18 cellular contexts compared by ENCODE assay signal in the genomic region with DNA sequence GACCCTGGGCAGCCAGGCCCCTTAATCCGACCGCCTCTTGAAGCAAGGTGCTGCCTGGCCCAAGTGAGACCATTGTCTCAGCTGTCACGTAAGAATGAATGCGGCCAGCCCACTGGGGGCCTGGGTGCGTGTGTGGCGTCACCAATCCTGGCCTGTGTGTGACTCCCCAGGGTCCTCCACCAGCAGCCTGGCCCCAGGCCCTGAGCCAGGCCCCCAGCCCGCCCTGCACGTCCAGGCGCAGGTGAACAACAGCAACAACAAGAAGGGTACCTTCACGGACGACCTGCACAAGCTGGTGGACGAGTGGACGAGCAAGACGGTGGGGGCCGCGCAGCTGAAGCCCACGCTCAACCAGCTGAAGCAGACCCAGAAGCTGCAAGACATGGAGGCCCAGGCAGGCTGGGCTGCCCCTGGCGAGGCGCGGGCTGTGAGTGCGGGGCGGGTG.
DNase-seq lines count a peak whose midpoint lies in the region; ATAC-seq, FAIRE-seq and TF ChIP-seq lines count a peak whose summit lies in the region.
"Had no signal": no experiment of that assay in that cellular context is flagged by ENCODE, and none has a peak within 500 bp of the region (broad histone marks: within the 10 kb centered on the region; RNA-seq: fewer than 3 reads in every experiment).

No MANE protein-coding gene starts in this region.

- ATAC-seq in HepG2: no peak

- TF ChIP-seq CTCF in HepG2 (CRISPR knock-in tag; IDR thresholded peaks at IDR 0.05) (no peak), sigmoid colon (IDR thresholded peaks at IDR 0.05) (no peak)

- no TSS peak for BruUV-seq in HepG2 (replicated peaks; lab: Mats Ljungman, UMichigan)

- no peak overlapping the region for H3K27ac Mint-ChIP-seq in activated CD4-positive, alpha-beta memory T cell treated with anti-CD3 and anti-CD28 coated beads for 36 hours

- no peaks in the 10 kb centered on the region for H3K9me2 ChIP-seq in Karpas-422 (replicated peaks; ENCODE audit: insufficient read depth, low read length)

- 100% methylated on average over 12 of the region's 22 CpGs for WGBS in HepG2 (ENCODE audit: low lambda C conversion rate)
- WGBS in sigmoid colon, 2 donors: 94 to 95% methylated on average over 22 of the region's 22 CpGs

- H2AFZ ChIP-seq in HepG2 (ENCODE audit: low read length) (no peak overlapping the region), Karpas-422 (ENCODE audit: low read length) (no peak overlapping the region)

- H4K20me1 ChIP-seq in HepG2 (ENCODE audit: insufficient read depth, low read length): no peaks in the 10 kb centered on the region
- H4K20me1 ChIP-seq in Karpas-422 (ENCODE audit: insufficient read depth, low read depth, low read length): no peaks in the 10 kb centered on the region

- H3K4me2 ChIP-seq in HepG2 (ENCODE audit: low read depth, low read length) (no peak overlapping the region), Karpas-422 (ENCODE audit: low read depth, low read length, poor library complexity, severe bottlenecking) (no peak overlapping the region)
- H3K4me2 ChIP-seq: KMS-11 had no signal

- no peak for FAIRE-seq in HepG2 (lab: Jason Lieb, UNC)
- FAIRE-seq: GM12891, GM18507 had no signal

- no peaks in the 10 kb centered on the region for H3K4me1 Mint-ChIP-seq in activated CD4-positive, alpha-beta memory T cell treated with anti-CD3 and anti-CD28 coated beads for 36 hours (ENCODE audit: low read depth)

- no peaks in the 10 kb centered on the region for H3K9me3 ChIP-seq in HepG2 (ENCODE audit: low read length)
- H3K9me3 ChIP-seq in sigmoid colon: no peaks in the 10 kb centered on the region
- H3K9me3 ChIP-seq in Karpas-422 (ENCODE audit: low read length): no peaks in the 10 kb centered on the region

- H3K27me3 ChIP-seq in HepG2 (ENCODE audit: control insufficient read depth in 1 of 2, insufficient read depth in 2 of 2, low read length in 2 of 2) (no peaks in the 10 kb centered on the region), sigmoid colon (no peaks in the 10 kb centered on the region), Karpas-422 (ENCODE audit: low read length) (no peaks in the 10 kb centered on the region)

- H3K36me3 ChIP-seq in HepG2 (replicated peaks in 1 of 2; ENCODE audit: control insufficient read depth in 1 of 2, insufficient read depth in 2 of 2, low read length in 2 of 2): peaks cover 0 to 4% of the 10 kb centered on the region in 2 experiments; a peak in 3 of 5 replicates
- peaks cover 0 to 18% (median 3%) of the 10 kb centered on the region in 4 donors for H3K36me3 ChIP-seq in sigmoid colon
- H3K36me3 ChIP-seq in Karpas-422 (ENCODE audit: insufficient read depth, low read length): no peaks in the 10 kb centered on the region

- H3K79me2 ChIP-seq in HepG2 (ENCODE audit: insufficient read depth, low read length) (no peaks in the 10 kb centered on the region), Karpas-422 (ENCODE audit: low read length) (no peaks in the 10 kb centered on the region)

- intact Hi-C loops in activated CD4-positive, alpha-beta memory T cell treated with anti-CD3 and anti-CD28 coated beads for 36 hours (cut with micrococcal nuclease): no loop called here
- intact Hi-C loops in HepG2 (cut with micrococcal nuclease; ENCODE audit: unreplicated experiment) (no loop called here), sigmoid colon (cut with DNase I) (loop anchor here (5.0 kb wide), 1 partner anchor 259 kb away; no protein-coding TSS in a partner anchor)

- TF ChIP-seq EP300 in HepG2 (IDR thresholded peaks at IDR 0.05; ENCODE audit: low read depth in 2 of 2, low read length in 2 of 2) (no peak), HepG2 (CRISPR knock-in tag; IDR thresholded peaks at IDR 0.05; ENCODE audit: borderline replicate concordance) (no peak), sigmoid colon (IDR thresholded peaks at IDR 0.05) (no peak)

- in situ Hi-C loops in HepG2 (cut with HindIII; ENCODE audit: extremely low pct_ligation_motif_present, low pct_unique_long_range_greater_than_20kb): loop anchor here (10.0 kb wide), 1 partner anchor 53 kb away; no protein-coding TSS in a partner anchor

- H3K4me3 ChIP-seq in HepG2 (replicated peaks in 1 of 3; ENCODE audit: insufficient read depth in 1 of 3, low read depth in 2 of 3, low read length in 3 of 3): no peak overlapping the region
- H3K4me3 ChIP-seq in sigmoid colon: no peak overlapping the region
- H3K4me3 ChIP-seq in Karpas-422 (ENCODE audit: low read length): no peak overlapping the region

- H3K4me3 Mint-ChIP-seq in activated CD4-positive, alpha-beta memory T cell treated with anti-CD3 and anti-CD28 coated beads for 36 hours: no peak overlapping the region

- no peaks in the 10 kb centered on the region for H3K36me3 Mint-ChIP-seq in activated CD4-positive, alpha-beta memory T cell treated with anti-CD3 and anti-CD28 coated beads for 36 hours

- TF ChIP-seq POLR2A in HepG2 (IDR thresholded peaks at IDR 0.05; ENCODE audit: insufficient read depth in 1 of 2, low read depth in 2 of 2, low read length in 2 of 2): no peak
- no peak for TF ChIP-seq POLR2A in sigmoid colon (IDR thresholded peaks at IDR 0.05)

- H3K9me3 Mint-ChIP-seq in activated CD4-positive, alpha-beta memory T cell treated with anti-CD3 and anti-CD28 coated beads for 36 hours: no peaks in the 10 kb centered on the region

- H3K4me1 ChIP-seq in HepG2 (ENCODE audit: insufficient read depth, low read length) (peaks cover 31% of the 10 kb centered on the region), sigmoid colon (peaks cover 0 to 39% (median 29%) of the 10 kb centered on the region in 4 donors), Karpas-422 (ENCODE audit: low read length) (no peaks in the 10 kb centered on the region)

- peak; percentile 23 for DNase-seq in D341Med (ENCODE audit: low spot score)
- DNase-seq in activated CD4-positive, alpha-beta memory T cell treated with anti-CD3 and anti-CD28 coated beads for 36 hours: peak; percentile 3
- DNase-seq in HepG2 (ENCODE audit: low spot score): no peak
- DNase-seq in sigmoid colon: no peak
- no peak for DNase-seq in SIG-M5 (lab: John Stamatoyannopoulos, UW)
- DNase-seq in Karpas-422: no peak
- DNase-seq in NCI-H2029 treated with DMSO at 0.1 percent for 48 hours (lab: John Stamatoyannopoulos, UW): no peak
- DNase-seq: DMS 273 treated with DMSO at 0.1 percent for 48 hours, GF-D8, NCI-H1048, NCI-H146, NCI-H2081 treated with DMSO at 0.1 percent for 48 hours, NCI-H510A treated with DMSO at 0.1 percent for 48 hours, NCI-H82 had no signal

- POLR2A ChIA-PET in activated CD4-positive, alpha-beta memory T cell treated with anti-CD3 and anti-CD28 coated beads for 36 hours (lab: Charles Lee): no interaction called here
- POLR2A ChIA-PET in HepG2 (lab: Yijun Ruan, JAX): interaction anchor here (1.0 kb wide), 2 partner anchors 9 to 188 kb away, joined by 3 read pairs; no protein-coding TSS in a partner anchor

- CTCF ChIA-PET in activated CD4-positive, alpha-beta memory T cell treated with anti-CD3 and anti-CD28 coated beads for 36 hours (lab: Charles Lee): no interaction called here
- CTCF ChIA-PET in HepG2 (lab: Yijun Ruan, JAX; ENCODE audit: low intra/inter-chr PET ratio, low total read pairs): no interaction called here

- no peak for TF ChIP-seq RAD21 in HepG2 (CRISPR knock-in tag; IDR thresholded peaks at IDR 0.05)

- no peak overlapping the region for H3K9ac ChIP-seq in HepG2 (ENCODE audit: insufficient read depth, low read depth, low read length)
- no peak overlapping the region for H3K9ac ChIP-seq in Karpas-422 (ENCODE audit: low read length)
- H3K9ac ChIP-seq: KMS-11 had no signal

- no peak overlapping the region for H3K27ac ChIP-seq in HepG2 (ENCODE audit: extremely low read length, insufficient read depth, low read length)
- peak overlapping the region in 3 of 4 donors; percentile 15 to 76 (median 30) for H3K27ac ChIP-seq in sigmoid colon
- H3K27ac ChIP-seq in Karpas-422 (ENCODE audit: low read length): no peak overlapping the region
- H3K27ac ChIP-seq: C4-2B, KMS-11 had no signal

- H3K27me3 Mint-ChIP-seq in activated CD4-positive, alpha-beta memory T cell treated with anti-CD3 and anti-CD28 coated beads for 36 hours: peaks cover 1% of the 10 kb centered on the region

TF ChIP-seq in HepG2, 621 proteins besides CTCF, POLR2A, EP300 and RAD21:
- TF ChIP-seq AGO2 (optimal IDR thresholded peaks at IDR 0.05; ENCODE audit: low read depth, low read length): peak; percentile 56
- no peak for TF ChIP-seq U2AF1 (optimal IDR thresholded peaks at IDR 0.05; ENCODE audit: low read depth, low read length)

Comparison
In these comparisons a context has a peak if more than half of its experiments do, and no peak if none do; other contexts are left out.
1. DNase-seq: peak in D341Med (single experiment) and activated CD4-positive, alpha-beta memory T cell treated with anti-CD3 and anti-CD28 coated beads for 36 hours (single experiment); none in HepG2 (single experiment), sigmoid colon (single experiment), SIG-M5 (single experiment), Karpas-422 (single experiment) and NCI-H2029 treated with DMSO at 0.1 percent for 48 hours (single experiment).
2. H3K27ac ChIP-seq: peak in sigmoid colon (3 of 4); none in HepG2 (single experiment) and Karpas-422 (single experiment).